ENCODE assay signal across 8 cellular contexts in the genomic region with DNA sequence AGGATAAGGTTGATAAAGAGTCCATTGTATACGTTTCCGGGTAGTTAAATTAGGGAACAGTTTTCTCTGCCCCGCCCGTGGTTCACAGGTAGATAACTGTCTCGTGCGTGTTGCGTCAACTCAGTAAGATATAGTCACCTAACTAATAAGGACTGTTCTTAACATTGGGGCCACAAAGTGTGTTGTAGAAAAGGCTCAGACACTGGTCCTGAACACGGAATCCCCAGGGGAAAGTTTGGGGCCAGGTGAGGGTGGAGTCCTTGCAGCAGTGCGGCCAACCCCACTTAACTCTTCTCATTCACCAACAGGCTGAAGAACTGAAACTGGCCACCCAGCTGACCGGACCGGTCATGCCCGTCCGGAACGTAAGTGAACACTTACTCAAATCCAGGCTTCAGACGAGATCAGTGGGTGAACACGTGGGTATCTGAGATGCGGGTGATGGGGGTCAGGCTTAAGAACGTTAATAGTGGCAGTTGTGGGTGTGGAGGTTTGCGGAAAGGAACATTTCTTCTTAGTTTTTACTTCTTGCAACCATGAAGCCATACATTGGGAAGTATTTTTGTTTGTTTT. TPM values are rescaled to one million over a fixed set of nuclear protein-coding genes. Genes with fewer than 3 reads are reported as not detected.
DNase-seq lines count a peak whose midpoint lies in the region; ATAC-seq, FAIRE-seq and TF ChIP-seq lines count a peak whose summit lies in the region.

No MANE protein-coding gene starts in this region.

- H2AK5ac ChIP-seq in trophoblast cell (ENCODE audit: low read length) = no peak overlapping the region

- no peaks in the 10 kb centered on the region for H3K9me3 ChIP-seq in Panc1 (ENCODE audit: control insufficient read depth, insufficient read depth, low read depth, low read length)
- H3K9me3 ChIP-seq in endothelial cell of umbilical vein (replicated peaks; ENCODE audit: control insufficient read depth, insufficient read depth, low read length) = no peaks in the 10 kb centered on the region
- H3K9me3 ChIP-seq in trophoblast cell (ENCODE audit: insufficient read depth, low read depth, low read length) = no peaks in the 10 kb centered on the region

- H2BK12ac ChIP-seq in trophoblast cell (ENCODE audit: low read length) = no peak overlapping the region

- no peak overlapping the region for H3K18ac ChIP-seq in trophoblast cell (ENCODE audit: low read length)

- H3K4me1 ChIP-seq in Panc1 (ENCODE audit: control insufficient read depth, insufficient read depth, low read length) = peaks cover 26% of the 10 kb centered on the region
- peaks cover 44% of the 10 kb centered on the region for H3K4me1 ChIP-seq in endothelial cell of umbilical vein (ENCODE audit: control insufficient read depth, extremely low read depth, insufficient read depth, low read length)
- peaks cover 19 to 25% of the 10 kb centered on the region in 2 experiments for H3K4me1 ChIP-seq in trophoblast cell (ENCODE audit: control insufficient read depth in 1 of 2, insufficient read depth in 2 of 2, low read length in 2 of 2)

- H3K79me1 ChIP-seq in trophoblast cell (ENCODE audit: low read length) = peaks cover 11% of the 10 kb centered on the region

- H3K27me3 ChIP-seq in Panc1 (ENCODE audit: control insufficient read depth, insufficient read depth, low read length) (no peaks in the 10 kb centered on the region), endothelial cell of umbilical vein (ENCODE audit: control insufficient read depth in 2 of 2, insufficient read depth in 2 of 2, low read length in 2 of 2) (no peaks in the 10 kb centered on the region), trophoblast cell (ENCODE audit: insufficient read depth, low read length) (no peaks in the 10 kb centered on the region)

- peak; percentile 16 for TF ChIP-seq POLR2A in GM18526 (IDR thresholded peaks at IDR 0.05; ENCODE audit: extremely low read depth, insufficient read length)
- peak; percentile 11 for TF ChIP-seq POLR2A in endothelial cell of umbilical vein (IDR thresholded peaks at IDR 0.05; ENCODE audit: low read depth, low read length)

- H3K14ac ChIP-seq in trophoblast cell (ENCODE audit: low read length) = no peak overlapping the region

- no peak for FAIRE-seq in endothelial cell of umbilical vein (lab: Jason Lieb, UNC)
- FAIRE-seq in frontal cortex (lab: Jason Lieb, UNC) = no peak

- TSS peak; percentile 86 for BruUV-seq in Panc1 (replicated peaks; lab: Mats Ljungman, UMichigan)
- no TSS peak for BruUV-seq in endothelial cell of umbilical vein (replicated peaks; lab: Mats Ljungman, UMichigan)

- peak overlapping the region; percentile 93 for H3K27ac ChIP-seq in Panc1 (ENCODE audit: low read length)
- H3K27ac ChIP-seq in endothelial cell of umbilical vein (ENCODE audit: insufficient read depth, low read depth, low read length) = no peak overlapping the region
- no peak overlapping the region for H3K27ac ChIP-seq in trophoblast cell (ENCODE audit: low read depth, low read length)

- H3K4me2 ChIP-seq in endothelial cell of umbilical vein (ENCODE audit: insufficient read depth, low read length) = peak overlapping the region; percentile 78
- H3K4me2 ChIP-seq in trophoblast cell (ENCODE audit: low read length) = peak overlapping the region; percentile 86

- no peak overlapping the region for H4K8ac ChIP-seq in trophoblast cell (ENCODE audit: low read depth, low read length)

- H3K9ac ChIP-seq in endothelial cell of umbilical vein (replicated peaks; ENCODE audit: extremely low read depth, insufficient read depth, low read length) (peak overlapping the region; percentile 100), trophoblast cell (ENCODE audit: low read length) (peak overlapping the region; percentile 35)

- DNase-seq in Panc1 (ENCODE audit: low read depth, low spot score) (no peak), endothelial cell of umbilical vein (ENCODE audit: low read depth, low spot score) (no peak), trophoblast cell (peak; percentile 83 to 90), GM13977 (ENCODE audit: low spot score) (no peak), NCI-H1105 (lab: John Stamatoyannopoulos, UW) (no peak), midbrain (lab: John Stamatoyannopoulos, UW) (no peak), frontal cortex (ENCODE audit: low spot score in 2 of 2) (no peak)

- POLR2A ChIA-PET in Panc1 (lab: Charles Lee) (interaction anchor here (0.6 kb wide), 1 partner anchor 46 kb away, joined by 3 read pairs; no protein-coding TSS in a partner anchor), endothelial cell of umbilical vein (lab: Charles Lee) (interaction anchor here (0.8 kb wide), 1 partner anchor 80 kb away, joined by 3 read pairs; no protein-coding TSS in a partner anchor)

- H3K36me3 ChIP-seq in Panc1 (ENCODE audit: control insufficient read depth, insufficient read depth, low read length) (peaks cover 27% of the 10 kb centered on the region; the same call in 1 of the 2 replicates), endothelial cell of umbilical vein (ENCODE audit: control insufficient read depth in 2 of 2, extremely low read depth in 1 of 2, insufficient read depth in 2 of 2, low read length in 2 of 2) (peaks cover 31% of the 10 kb centered on the region in 2 experiments), trophoblast cell (ENCODE audit: control insufficient read depth in 1 of 2, insufficient read depth in 2 of 2, low read length in 2 of 2) (peaks cover 38 to 44% of the 10 kb centered on the region in 2 experiments)

- H3K4me3 ChIP-seq in Panc1 (ENCODE audit: low read depth in 2 of 2, low read length in 2 of 2) (peak overlapping the region; percentile 76 to 92), endothelial cell of umbilical vein (replicated peaks in 1 of 3; ENCODE audit: insufficient read depth in 1 of 3, low read depth in 1 of 3, low read length in 3 of 3) (peak overlapping the region; percentile 48 to 90 (median 76)), trophoblast cell (ENCODE audit: low read depth, low read length) (peak overlapping the region; percentile 12)

- CTCF ChIA-PET in Panc1 (lab: Charles Lee) (no interaction called here), endothelial cell of umbilical vein (lab: Charles Lee) (no interaction called here)

- H4K91ac ChIP-seq in trophoblast cell (ENCODE audit: low read depth, low read length) = no peak overlapping the region

- no peak overlapping the region for H4K12ac ChIP-seq in trophoblast cell (ENCODE audit: low read depth, low read length)

- H4K20me1 ChIP-seq in endothelial cell of umbilical vein (replicated peaks; ENCODE audit: control insufficient read depth, extremely low read depth, insufficient read depth, low read length) = peaks cover 12% of the 10 kb centered on the region

- no peak overlapping the region for H3K23ac ChIP-seq in trophoblast cell (ENCODE audit: low read length)

- no peak for ATAC-seq in Panc1

- peak overlapping the region; percentile 96 for H3K4ac ChIP-seq in trophoblast cell (ENCODE audit: low read depth, low read length)

- no peak for TF ChIP-seq CTCF in Panc1 (IDR thresholded peaks at IDR 0.05)
- no peak for TF ChIP-seq CTCF in endothelial cell of umbilical vein (IDR thresholded peaks at IDR 0.05; ENCODE audit: extremely low read depth in 1 of 2, insufficient read depth in 1 of 2, low read depth in 1 of 2, low read length in 2 of 2)
- TF ChIP-seq CTCF in GM13977 (IDR thresholded peaks at IDR 0.05; ENCODE audit: extremely low read depth, insufficient read depth, missing control alignments) = no peak

- H3K9me1 ChIP-seq in endothelial cell of umbilical vein (replicated peaks; ENCODE audit: control insufficient read depth, extremely low read depth, insufficient read depth, low read length) = no peaks in the 10 kb centered on the region

- peaks cover 36% of the 10 kb centered on the region for H3K79me2 ChIP-seq in endothelial cell of umbilical vein (ENCODE audit: control insufficient read depth, insufficient read depth, low read length)
- H3K79me2 ChIP-seq in trophoblast cell (ENCODE audit: control insufficient read depth, insufficient read depth, low read length, poor library complexity) = peaks cover 17% of the 10 kb centered on the region

- in situ Hi-C loops in Panc1 (cut with HindIII; ENCODE audit: low pct_unique_long_range_greater_than_20kb, low sequenced_read_pairs) (no loop called here), GM13977 (cut with MboI; ENCODE audit: low pct_unique_long_range_greater_than_20kb, low sequenced_read_pairs, unreplicated experiment) (no loop called here)

- no peak overlapping the region for H2BK120ac ChIP-seq in trophoblast cell (ENCODE audit: insufficient read depth, low read length, poor library complexity)

- dilution Hi-C loops in endothelial cell of umbilical vein (cut with MboI; ENCODE audit: extremely low pct_ligation_motif_present, low sequenced_read_pairs) = no loop called here

- no peak overlapping the region for H2AFZ ChIP-seq in endothelial cell of umbilical vein (ENCODE audit: low read depth, low read length)
- no peak overlapping the region for H2AFZ ChIP-seq in trophoblast cell (ENCODE audit: insufficient read depth, low read length, poor library complexity)

- no CpG with 5 or more reads among the region's 19 CpGs for WGBS in trophoblast cell (ENCODE audit: extremely low coverage, insufficient coverage, insufficient read length)

- intact Hi-C loops in Panc1 (cut with micrococcal nuclease; ENCODE audit: unreplicated experiment) = no loop called here
- intact Hi-C loops in endothelial cell of umbilical vein (cut with micrococcal nuclease) = no loop called here

- H2BK5ac ChIP-seq in trophoblast cell (ENCODE audit: low read depth, low read length, poor library complexity) = no peak overlapping the region

RNA-seq across cellular contexts. Expression of gene RPL13, which starts 1.6 kb away (rescaled TPM):
- 965 TPM for total RNA-seq in Panc1 (2021; ENCODE audit: unreplicated experiment)
- polyA plus RNA-seq in Panc1 (2012; ENCODE audit: insufficient read length) = 1,813 TPM
- total RNA-seq in endothelial cell of umbilical vein = 1,463 and 1,769 TPM in 2 replicates
- 5,670 and 7,559 TPM in 2 replicates for polyA plus RNA-seq in endothelial cell of umbilical vein
- polyA plus RNA-seq in endothelial cell of umbilical vein (2011; cell fraction: cytosol; rRNA removed) = 2,984 and 4,467 TPM in 2 replicates
- 991 and 1,041 TPM in 2 replicates for polyA plus RNA-seq in endothelial cell of umbilical vein (2011; cell fraction: nucleus; rRNA removed)
- 1,852 and 3,445 TPM in 2 replicates for polyA plus RNA-seq in endothelial cell of umbilical vein (2012)
- polyA minus RNA-seq in endothelial cell of umbilical vein = 1,015 and 1,258 TPM in 2 replicates
- 1,960 TPM for polyA minus RNA-seq in endothelial cell of umbilical vein (2011; cell fraction: cytosol; rRNA and poly(A)+ RNA removed)
- polyA minus RNA-seq in endothelial cell of umbilical vein (2011; cell fraction: nucleus; rRNA and poly(A)+ RNA removed) = 130 and 394 TPM in 2 replicates
- polyA plus RNA-seq in trophoblast cell (2013) = 2,265 and 2,343 TPM in 2 replicates
- total RNA-seq in frontal cortex = 1,545 TPM

RNA-seq across cellular contexts. Expression of gene CPNE7, which starts 13.4 kb away (rescaled TPM):
- total RNA-seq in Panc1 (2021; ENCODE audit: unreplicated experiment) (32.7 TPM), endothelial cell of umbilical vein (1.5 and 2.0 TPM in 2 replicates), frontal cortex (15.1 TPM)
- 46.0 TPM for polyA plus RNA-seq in Panc1 (2012; ENCODE audit: insufficient read length)
- 5.4 and 5.9 TPM in 2 replicates for polyA plus RNA-seq in endothelial cell of umbilical vein
- polyA plus RNA-seq in endothelial cell of umbilical vein (2011; cell fraction: cytosol; rRNA removed) = 1.6 and 3.1 TPM in 2 replicates
- polyA plus RNA-seq in endothelial cell of umbilical vein (2011; cell fraction: nucleus; rRNA removed) = 83.3 and 124 TPM in 2 replicates
- polyA plus RNA-seq in endothelial cell of umbilical vein (2012) = 8.3 and 11.2 TPM in 2 replicates
- 1.9 and 7.6 TPM in 2 replicates for polyA minus RNA-seq in endothelial cell of umbilical vein
- 7.4 TPM for polyA minus RNA-seq in endothelial cell of umbilical vein (2011; cell fraction: cytosol; rRNA and poly(A)+ RNA removed)
- 5.1 and 7.8 TPM in 2 replicates for polyA minus RNA-seq in endothelial cell of umbilical vein (2011; cell fraction: nucleus; rRNA and poly(A)+ RNA removed)
- 0.23 and 0.37 TPM in 2 replicates for polyA plus RNA-seq in trophoblast cell (2013)

RNA-seq across cellular contexts. Expression of gene DPEP1, which starts 51.3 kb away (rescaled TPM):
- total RNA-seq in Panc1 (2021; ENCODE audit: unreplicated experiment) (0.18 TPM), endothelial cell of umbilical vein (0.44 and 0.60 TPM in 2 replicates), frontal cortex (2.4 TPM)
- polyA plus RNA-seq in Panc1 (2012; ENCODE audit: insufficient read length) = 0.78 TPM
- 0.37 and 0.99 TPM in 2 replicates for polyA plus RNA-seq in endothelial cell of umbilical vein
- 0.06 and 0.38 TPM in 2 replicates for polyA plus RNA-seq in endothelial cell of umbilical vein (2011; cell fraction: cytosol; rRNA removed)
- 1.1 and 1.4 TPM in 2 replicates for polyA plus RNA-seq in endothelial cell of umbilical vein (2011; cell fraction: nucleus; rRNA removed)
- polyA plus RNA-seq in endothelial cell of umbilical vein (2012) = 0.15 and 0.17 TPM in 2 replicates
- 0.55 and 0.66 TPM in 2 replicates for polyA minus RNA-seq in endothelial cell of umbilical vein
- polyA minus RNA-seq in endothelial cell of umbilical vein (2011; cell fraction: cytosol; rRNA and poly(A)+ RNA removed) = not detected
- polyA minus RNA-seq in endothelial cell of umbilical vein (2011; cell fraction: nucleus; rRNA and poly(A)+ RNA removed) = 0.48 TPM in 1 of 2 replicates, not detected in the other
- 0.04 TPM in 1 of 2 replicates, not detected in the other for polyA plus RNA-seq in trophoblast cell (2013)

RNA-seq across cellular contexts. Expression of gene SPG7, which starts 53.9 kb away (rescaled TPM):
- total RNA-seq in Panc1 (2021; ENCODE audit: unreplicated experiment) (118 TPM), endothelial cell of umbilical vein (139 and 146 TPM in 2 replicates), frontal cortex (84.8 TPM)
- 86.1 TPM for polyA plus RNA-seq in Panc1 (2012; ENCODE audit: insufficient read length)
- 85.8 and 90.2 TPM in 2 replicates for polyA plus RNA-seq in endothelial cell of umbilical vein
- 50.3 and 54.0 TPM in 2 replicates for polyA plus RNA-seq in endothelial cell of umbilical vein (2011; cell fraction: cytosol; rRNA removed)
- 424 and 453 TPM in 2 replicates for polyA plus RNA-seq in endothelial cell of umbilical vein (2011; cell fraction: nucleus; rRNA removed)
- polyA plus RNA-seq in endothelial cell of umbilical vein (2012) = 77.0 and 77.7 TPM in 2 replicates
- polyA minus RNA-seq in endothelial cell of umbilical vein = 92.3 and 122 TPM in 2 replicates
- 44.9 TPM for polyA minus RNA-seq in endothelial cell of umbilical vein (2011; cell fraction: cytosol; rRNA and poly(A)+ RNA removed)
- polyA minus RNA-seq in endothelial cell of umbilical vein (2011; cell fraction: nucleus; rRNA and poly(A)+ RNA removed) = 149 and 150 TPM in 2 replicates
- 43.6 and 45.1 TPM in 2 replicates for polyA plus RNA-seq in trophoblast cell (2013)

Comparison
In these comparisons a context has a peak if more than half of its experiments do, and no peak if none do; other contexts are left out.
1. DNase-seq: peak in trophoblast cell (2 of 2); none in Panc1 (single experiment), endothelial cell of umbilical vein (single experiment), GM13977 (single experiment), NCI-H1105 (single experiment), midbrain (single experiment) and frontal cortex (0 of 2).
2. H3K4me3 ChIP-seq: peak in every context shown above with its lines; median percentile 84 in Panc1; 76 in endothelial cell of umbilical vein; 12 in trophoblast cell.